Comparison of ENCODE assay signal across 23 cellular contexts in the genomic region with DNA sequence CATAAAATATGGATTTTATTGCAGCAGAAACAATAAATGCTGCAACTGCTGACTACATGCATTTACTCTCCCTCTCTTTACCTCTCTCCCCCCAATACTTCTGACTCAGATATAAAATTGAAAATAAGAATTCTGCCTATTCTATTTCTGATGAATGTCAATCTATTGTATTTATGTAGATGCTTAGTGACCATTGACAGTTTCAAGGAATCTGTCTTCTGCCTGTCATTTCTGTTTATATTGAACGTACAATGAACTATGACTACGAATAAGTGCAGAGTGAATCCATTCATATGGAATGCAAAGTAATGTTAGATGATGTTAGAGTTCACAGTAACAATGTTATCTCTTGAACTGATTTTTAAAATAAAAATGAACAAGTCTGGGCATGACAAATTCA. TPM values are rescaled to one million over a fixed set of nuclear protein-coding genes. Genes with fewer than 3 reads are reported as not detected.
A peak's percentile ranks its signal among the peaks of the same experiment; 100 is the strongest.
DNase-seq lines count a peak whose midpoint lies in the region; TF ChIP-seq lines count a peak whose summit lies in the region.
"Had no signal": no experiment of that assay in that cellular context is flagged by ENCODE, and none has a peak within 500 bp of the region (broad histone marks: within the 10 kb centered on the region; RNA-seq: fewer than 3 reads in every experiment).

No MANE protein-coding gene starts in this region.

- H3F3A ChIP-seq in neural progenitor cell (ENCODE audit: low read depth), result peaks cover 18% of the 10 kb centered on the region

- peak overlapping the region; percentile 87 for H3K4me3 Mint-ChIP-seq in neural progenitor cell
- H3K4me3 Mint-ChIP-seq: activated B cell treated with CpG ODN at 0.5 μM for 24 hours; dendritic cell treated with granulocyte-macrophage colony-stimulating factor and Interleukin-4, amounts not matched to agents 40 ng/mL and 50 ng/mL, for 4 days had no signal

- H3K79me2 ChIP-seq in neural progenitor cell (ENCODE audit: low read depth) (no peaks in the 10 kb centered on the region), Karpas-422 (ENCODE audit: low read length) (no peaks in the 10 kb centered on the region)

- CTCF ChIA-PET in AG04449 (lab: Yijun Ruan, JAX), result interaction anchor here (0.9 kb wide), 1 partner anchor 364 kb away, joined by 3 read pairs; no protein-coding TSS in a partner anchor

- H3K4me3 ChIP-seq in AG04449 (ENCODE audit: low read depth, low read length), result peak overlapping the region; percentile 51
- peak overlapping the region; percentile 53 for H3K4me3 ChIP-seq in HUES64 (ENCODE audit: low read length)
- no peak overlapping the region for H3K4me3 ChIP-seq in epithelial cell of esophagus (ENCODE audit: low read length)
- H3K4me3 ChIP-seq in neural progenitor cell, result no peak overlapping the region
- H3K4me3 ChIP-seq in Karpas-422 (ENCODE audit: low read length), result no peak overlapping the region
- H3K4me3 ChIP-seq: BLaER1 treated with 17β-estradiol and CSF1 and Interleukin-3, amounts not matched to agents 10 nM and 100 nM; spleen; thyroid gland had no signal

- H3K9ac ChIP-seq in HUES64 (ENCODE audit: low read depth, low read length) (no peak overlapping the region), neural progenitor cell (no peak overlapping the region), Karpas-422 (ENCODE audit: low read length) (no peak overlapping the region)
- H3K9ac ChIP-seq: BLaER1 treated with 17β-estradiol and CSF1 and Interleukin-3, amounts not matched to agents 10 nM and 100 nM had no signal

- H3K9me3 ChIP-seq in HUES64 (ENCODE audit: insufficient read depth, low read depth, low read length) (no peaks in the 10 kb centered on the region), neural progenitor cell (ENCODE audit: low read depth) (no peaks in the 10 kb centered on the region), Karpas-422 (ENCODE audit: low read length) (no peaks in the 10 kb centered on the region)
- H3K9me3 ChIP-seq: BLaER1 treated with 17β-estradiol and CSF1 and Interleukin-3, amounts not matched to agents 10 nM and 100 nM; spleen; thyroid gland had no signal

- WGBS in HUES64, result 59% methylated on average over 2 of the region's 2 CpGs

- H3K4me1 Mint-ChIP-seq in neural progenitor cell, result peaks cover 45% of the 10 kb centered on the region
- H3K4me1 Mint-ChIP-seq: activated B cell treated with CpG ODN at 0.5 μM for 24 hours had no signal

- H3K9me2 ChIP-seq in Karpas-422 (replicated peaks; ENCODE audit: insufficient read depth, low read length), result no peaks in the 10 kb centered on the region

- H3K27ac Mint-ChIP-seq in neural progenitor cell, result peak overlapping the region; percentile 85
- H3K27ac Mint-ChIP-seq: activated B cell treated with CpG ODN at 0.5 μM for 24 hours; dendritic cell treated with granulocyte-macrophage colony-stimulating factor and Interleukin-4, amounts not matched to agents 40 ng/mL and 50 ng/mL, for 4 days had no signal

- peaks cover under 1% of the 10 kb centered on the region for H3K9me3 Mint-ChIP-seq in neural progenitor cell
- H3K9me3 Mint-ChIP-seq: dendritic cell treated with granulocyte-macrophage colony-stimulating factor and Interleukin-4, amounts not matched to agents 40 ng/mL and 50 ng/mL, for 4 days had no signal

- no peaks in the 10 kb centered on the region for H3K27me3 Mint-ChIP-seq in neural progenitor cell (ENCODE audit: insufficient read depth, low read depth)
- H3K27me3 Mint-ChIP-seq: activated B cell treated with CpG ODN at 0.5 μM for 24 hours had no signal

- POLR2A ChIA-PET in AG04449 (lab: Yijun Ruan, JAX), result no interaction called here

- H3K36me3 ChIP-seq in HUES64 (ENCODE audit: insufficient read depth, low read length), result no peaks in the 10 kb centered on the region
- H3K36me3 ChIP-seq in neural progenitor cell, result no peaks in the 10 kb centered on the region
- H3K36me3 ChIP-seq in Karpas-422 (ENCODE audit: insufficient read depth, low read length), result no peaks in the 10 kb centered on the region
- H3K36me3 ChIP-seq: BLaER1 treated with 17β-estradiol and CSF1 and Interleukin-3, amounts not matched to agents 10 nM and 100 nM; spleen; thyroid gland had no signal

- DNase-seq in AG04449 (ENCODE audit: low read depth, low spot score) (no peak), epithelial cell of esophagus (ENCODE audit: low read depth) (peak; percentile 1), neural progenitor cell (ENCODE audit: low spot score) (no peak), Karpas-422 (no peak), DMS53 (lab: John Stamatoyannopoulos, UW) (no peak)
- no peak for DNase-seq in activated CD4-positive, alpha-beta T cell treated with anti-CD3 and anti-CD28 coated beads for 48 hours
- no peak for DNase-seq in activated CD8-positive, alpha-beta memory T cell treated with anti-CD3 and anti-CD28 coated beads, Interleukin-2, amount 50 U/mL, for 4 hours
- DNase-seq: activated B cell treated with CpG ODN at 0.5 μM for 24 hours; activated CD4-positive, alpha-beta T cell treated with anti-CD3 and anti-CD28 coated beads, Interleukin-2, amount 50 U/mL, for 48 hours; KG1; NCI-H1694 treated with DMSO at 0.1 percent for 48 hours; NCI-H748 treated with DMSO at 0.1 percent for 48 hours; occipital lobe; spleen; stimulated activated CD4-positive, alpha-beta T cell treated with anti-CD3 and anti-CD28 coated beads, Interleukin-4, amount 100 ng/mL, for 24 hours; stimulated activated naive CD4-positive, alpha-beta T cell treated with Interleukin-2 at 50 U/mL for 16 hours; T1000; thyroid gland had no signal

- peaks cover 19% of the 10 kb centered on the region for H3K27me3 ChIP-seq in HUES64 (ENCODE audit: insufficient read depth, low read length)
- H3K27me3 ChIP-seq in neural progenitor cell, result no peaks in the 10 kb centered on the region
- no peaks in the 10 kb centered on the region for H3K27me3 ChIP-seq in Karpas-422 (ENCODE audit: low read length)
- H3K27me3 ChIP-seq: BLaER1 treated with 17β-estradiol and CSF1 and Interleukin-3, amounts not matched to agents 10 nM and 100 nM; thyroid gland had no signal

- no peaks in the 10 kb centered on the region for H4K20me1 ChIP-seq in neural progenitor cell (ENCODE audit: low read depth)
- H4K20me1 ChIP-seq in Karpas-422 (ENCODE audit: insufficient read depth, low read depth, low read length), result no peaks in the 10 kb centered on the region
- H4K20me1 ChIP-seq: BLaER1 treated with 17β-estradiol and CSF1 and Interleukin-3, amounts not matched to agents 10 nM and 100 nM had no signal

- no peak overlapping the region for H2AFZ ChIP-seq in neural progenitor cell (replicated peaks)
- H2AFZ ChIP-seq in Karpas-422 (ENCODE audit: low read length), result no peak overlapping the region

- no peaks in the 10 kb centered on the region for H3K36me3 Mint-ChIP-seq in neural progenitor cell

- no peak for TF ChIP-seq CTCF in AG04449 (IDR thresholded peaks at IDR 0.05; ENCODE audit: insufficient read depth, low read length, missing control alignments)
- no peak for TF ChIP-seq CTCF in epithelial cell of esophagus (IDR thresholded peaks at IDR 0.05; ENCODE audit: insufficient read depth, low read depth, low read length, missing control alignments)
- TF ChIP-seq CTCF in neural progenitor cell (IDR thresholded peaks at IDR 0.05), result no peak

- H3K4me1 ChIP-seq in HUES64 (ENCODE audit: insufficient read depth, low read length), result peaks cover 23% of the 10 kb centered on the region
- peaks cover 8% of the 10 kb centered on the region for H3K4me1 ChIP-seq in neural progenitor cell
- no peaks in the 10 kb centered on the region for H3K4me1 ChIP-seq in Karpas-422 (ENCODE audit: low read length)
- H3K4me1 ChIP-seq: BLaER1 treated with 17β-estradiol and CSF1 and Interleukin-3, amounts not matched to agents 10 nM and 100 nM; thyroid gland had no signal

- H3K4me2 ChIP-seq in neural progenitor cell (peak overlapping the region; percentile 73), Karpas-422 (ENCODE audit: low read depth, low read length, poor library complexity, severe bottlenecking) (no peak overlapping the region)
- H3K4me2 ChIP-seq: BLaER1 treated with 17β-estradiol and CSF1 and Interleukin-3, amounts not matched to agents 10 nM and 100 nM had no signal

- H3K27ac ChIP-seq in HUES64 (ENCODE audit: low read depth, low read length) (no peak overlapping the region), neural progenitor cell (no peak overlapping the region), Karpas-422 (ENCODE audit: low read length) (no peak overlapping the region)
- H3K27ac ChIP-seq: BLaER1 treated with 17β-estradiol and CSF1 and Interleukin-3, amounts not matched to agents 10 nM and 100 nM; spleen; thyroid gland had no signal

RNA-seq across cellular contexts. Expression of a gene that starts 0.9 kb away (rescaled TPM):
- polyA plus RNA-seq in HUES64 (2013, experiment 1 of 2), result 2.0 TPM
- polyA plus RNA-seq in HUES64 (2013, experiment 2 of 2), result 3.0 TPM
- 0.19 and 0.65 TPM in 2 replicates for total RNA-seq in neural progenitor cell (ENCODE audit: low replicate concordance)
- total RNA-seq in Karpas-422 (2014; rRNA removed; shearing (Covaris generic); ENCODE audit: low replicate concordance), result not detected in 2 replicates
- total RNA-seq: activated B cell treated with CpG ODN at 0.5 μM for 24 hours, OCI-LY7, spleen, thyroid gland had no signal
- polyA plus RNA-seq: liver, spleen had no signal

Comparison
In these comparisons a context has a peak if more than half of its experiments do, and no peak if none do; other contexts are left out.
1. H3K4me3 ChIP-seq: peak in AG04449 (single experiment) and HUES64 (single experiment); none in epithelial cell of esophagus (single experiment), neural progenitor cell (single experiment) and Karpas-422 (single experiment).